In genomic region chr15:99961011-99961441, GRCh38 we compare ENCODE assay signal across 11 cellular contexts.
DNase-seq lines count a peak whose midpoint lies in the region; ATAC-seq, FAIRE-seq and TF ChIP-seq lines count a peak whose summit lies in the region.
"Had no signal": no experiment of that assay in that cellular context is flagged by ENCODE, and none has a peak within 500 bp of the region (broad histone marks: within the 10 kb centered on the region; RNA-seq: fewer than 3 reads in every experiment).

No MANE protein-coding gene starts in this region.

- peaks cover 0 to 29% (median 8%) of the 10 kb centered on the region in 7 donors for H3K9me3 Mint-ChIP-seq in CD14-positive monocyte
- H3K9me3 Mint-ChIP-seq: stimulated activated effector memory CD8-positive, alpha-beta T cell treated with anti-CD3 and anti-CD28 coated beads, Interleukin-12 subunit alpha, Interleukin-12 subunit beta, amount 100 ng/mL, for 72 hours had no signal

- intact Hi-C loops in K562 (cut with micrococcal nuclease) (no loop called here), kidney (cut with DNase I) (no loop called here), CD14-positive monocyte (cut with micrococcal nuclease) (no loop called here)

- H3K9ac ChIP-seq in K562 (ENCODE audit: insufficient read depth in 1 of 2, low read depth in 2 of 2, low read length in 2 of 2) (no peak overlapping the region), kidney (ENCODE audit: low read length in 2 of 2) (no peak overlapping the region)

- no peak for TF ChIP-seq EP300 in A549 (IDR thresholded peaks at IDR 0.05)
- no peak for TF ChIP-seq EP300 in K562 (IDR thresholded peaks at IDR 0.05; ENCODE audit: low read length)

- H3K9me1 ChIP-seq in K562 (ENCODE audit: control insufficient read depth, insufficient read depth, low read length), result no peaks in the 10 kb centered on the region

- H3K4me3 ChIP-seq in A549 (no peak overlapping the region), K562 (no peak overlapping the region), kidney (ENCODE audit: low read length in 2 of 2) (no peak overlapping the region)
- H3K4me3 ChIP-seq: SK-N-MC had no signal

- H3K4me2 ChIP-seq in A549 (no peak overlapping the region), K562 (ENCODE audit: insufficient read depth, low read length) (no peak overlapping the region)

- H3K27me3 Mint-ChIP-seq in CD14-positive monocyte (ENCODE audit: low read depth in 3 of 3), result peaks cover 0 to 8% (median 4%) of the 10 kb centered on the region in 3 donors

- no peak for FAIRE-seq in A549 (lab: Jason Lieb, UNC)
- no peak for FAIRE-seq in K562 (lab: Jason Lieb, UNC)
- no peak for FAIRE-seq in kidney (lab: Jason Lieb, UNC)
- FAIRE-seq: colon had no signal

- TF ChIP-seq CTCF in A549 (IDR thresholded peaks at IDR 0.05), result peak; percentile 9; the same call in 1 of the 3 replicates
- TF ChIP-seq CTCF in K562 (IDR thresholded peaks at IDR 0.05 in 2 of 3, conservative IDR thresholded peaks at IDR 0.05 in 1 of 3; ENCODE audit: insufficient read depth in 2 of 3, low read depth in 1 of 3, low read length in 3 of 3), result peak; percentile 13 to 42 (median 40); a peak in 3 of 6 replicates
- TF ChIP-seq CTCF in kidney (IDR thresholded peaks at IDR 0.05; ENCODE audit: borderline replicate concordance, extremely low read depth, insufficient read depth), result peak; percentile 28
- no peak for TF ChIP-seq CTCF in CD14-positive monocyte (IDR thresholded peaks at IDR 0.05)

- peak in 1 of 2 experiments; percentile 34 for DNase-seq in A549 (ENCODE audit: low read depth in 1 of 2, low spot score in 1 of 2)
- DNase-seq in HPDE6-E6E7 (ENCODE audit: extremely low spot score), result peak; percentile 56
- peak in 2 of 4 experiments; percentile 19 to 34 for DNase-seq in K562 (ENCODE audit: extremely low read depth in 1 of 4, low spot score in 3 of 4)
- no peak for DNase-seq in kidney
- DNase-seq in NCI-H345 (lab: John Stamatoyannopoulos, UW), result no peak
- DNase-seq in CD14-positive monocyte (ENCODE audit: low spot score), result no peak

- peak in 1 of 2 experiments; percentile 66; a peak in 3 of 6 replicates for ATAC-seq in A549
- peak; percentile 81 for ATAC-seq in K562
- no peak for ATAC-seq in HG03159 (IDR thresholded peaks at IDR 0.05; ENCODE audit: unreplicated experiment)
- ATAC-seq in HG02610 (IDR thresholded peaks at IDR 0.05; ENCODE audit: unreplicated experiment), result no peak
- ATAC-seq: stimulated activated effector memory CD8-positive, alpha-beta T cell treated with anti-CD3 and anti-CD28 coated beads, Interleukin-12 subunit alpha, Interleukin-12 subunit beta, amount 100 ng/mL, for 72 hours had no signal

- no peak overlapping the region for H3K4me3 Mint-ChIP-seq in CD14-positive monocyte
- H3K4me3 Mint-ChIP-seq: stimulated activated effector memory CD8-positive, alpha-beta T cell treated with anti-CD3 and anti-CD28 coated beads, Interleukin-12 subunit alpha, Interleukin-12 subunit beta, amount 100 ng/mL, for 72 hours had no signal

- H3K79me2 ChIP-seq in K562 (ENCODE audit: control insufficient read depth, insufficient read depth, low read length), result no peaks in the 10 kb centered on the region

- no peak overlapping the region for H2AFZ ChIP-seq in K562 (ENCODE audit: low read depth, low read length)

- POLR2A ChIA-PET in A549 (lab: Yijun Ruan, JAX), result no interaction called here
- POLR2A ChIA-PET in K562 (lab: Yijun Ruan, JAX), result interaction anchor here (0.8 kb wide), 1 partner anchor 21 kb away, joined by 3 read pairs; no protein-coding TSS in a partner anchor

- H3K36me3 ChIP-seq in K562 (ENCODE audit: control insufficient read depth, insufficient read depth, low read length) (no peaks in the 10 kb centered on the region), kidney (ENCODE audit: control insufficient read depth in 1 of 2, insufficient read depth in 2 of 2, low read length in 2 of 2) (no peaks in the 10 kb centered on the region)

- H3K27ac ChIP-seq in A549 (no peak overlapping the region), K562 (ENCODE audit: extremely low read depth, low read depth, low read length) (no peak overlapping the region), kidney (ENCODE audit: low read depth in 2 of 2, low read length in 2 of 2) (no peak overlapping the region)
- H3K27ac ChIP-seq: SK-N-MC had no signal

- peaks cover 0 to 3% of the 10 kb centered on the region in 2 experiments; a peak in 1 of 5 replicates for H3K27me3 ChIP-seq in K562 (ENCODE audit: control insufficient read depth in 2 of 2, insufficient read depth in 2 of 2, low read length in 2 of 2)

- 0 out of 3 replicates have a peak, but pooled peaks cover 3% of the 10 kb centered on the region for H3K9me3 ChIP-seq in A549
- no peaks in the 10 kb centered on the region for H3K9me3 ChIP-seq in K562 (replicated peaks; ENCODE audit: control insufficient read depth, insufficient read depth, low read depth, low read length)
- H3K9me3 ChIP-seq in kidney (ENCODE audit: control insufficient read depth in 1 of 2, low read length in 2 of 2), result no peaks in the 10 kb centered on the region

- TF ChIP-seq POLR2A in A549 (IDR thresholded peaks at IDR 0.05; ENCODE audit: low read length), result no peak
- TF ChIP-seq POLR2A in K562 (conservative IDR thresholded peaks at IDR 0.05), result no peak

- H3K36me3 Mint-ChIP-seq in CD14-positive monocyte, result no peaks in the 10 kb centered on the region
- H3K36me3 Mint-ChIP-seq: stimulated activated effector memory CD8-positive, alpha-beta T cell treated with anti-CD3 and anti-CD28 coated beads, Interleukin-12 subunit alpha, Interleukin-12 subunit beta, amount 100 ng/mL, for 72 hours had no signal

- H4K20me1 ChIP-seq in K562 (replicated peaks; ENCODE audit: control insufficient read depth, insufficient read depth, low read length), result no peaks in the 10 kb centered on the region

- H3K4me1 ChIP-seq in A549 (no peaks in the 10 kb centered on the region), K562 (replicated peaks in 1 of 2; ENCODE audit: control insufficient read depth in 2 of 2, insufficient read depth in 2 of 2, low read length in 2 of 2) (no peaks in the 10 kb centered on the region), kidney (ENCODE audit: control insufficient read depth in 1 of 2, insufficient read depth in 1 of 2, low read depth in 1 of 2, low read length in 2 of 2) (no peaks in the 10 kb centered on the region)

- WGBS in A549 (ENCODE audit: missing lambda C conversion rate), result 4% methylated on average over 12 of the region's 12 CpGs
- 1% methylated on average over 12 of the region's 12 CpGs for WGBS in K562 (ENCODE audit: insufficient coverage, low coverage, missing lambda C conversion rate)

- in situ Hi-C loops in K562 (cut with MboI), result no loop called here

- H3K4me1 Mint-ChIP-seq in CD14-positive monocyte, result no peaks in the 10 kb centered on the region

- no TSS peak for BruUV-seq in K562 (replicated peaks; lab: Mats Ljungman, UMichigan)

- no peak for TF ChIP-seq RAD21 in A549 (conservative IDR thresholded peaks at IDR 0.05 in 1 of 2, IDR thresholded peaks at IDR 0.05 in 1 of 2)
- TF ChIP-seq RAD21 in K562 (CRISPR knock-in tag; conservative IDR thresholded peaks at IDR 0.05 in 1 of 2, IDR thresholded peaks at IDR 0.05 in 1 of 2), result peak; percentile 30 to 44; a peak in 3 of 4 replicates

- no peak overlapping the region for H3K27ac Mint-ChIP-seq in CD14-positive monocyte
- H3K27ac Mint-ChIP-seq: stimulated activated effector memory CD8-positive, alpha-beta T cell treated with anti-CD3 and anti-CD28 coated beads, Interleukin-12 subunit alpha, Interleukin-12 subunit beta, amount 100 ng/mL, for 72 hours had no signal

- CTCF ChIA-PET in A549 (lab: Yijun Ruan, JAX), result interaction anchor here (0.8 to 1.7 kb wide), 4 partner anchors 8 to 381 kb away, joined by 3 to 4 read pairs (median 4); no protein-coding TSS in a partner anchor
- CTCF ChIA-PET in K562 (lab: Yijun Ruan, JAX; ENCODE audit: low intra/inter-chr PET ratio), result no interaction called here

TF ChIP-seq in A549, 52 proteins besides CTCF, POLR2A, EP300 and RAD21:
- TF ChIP-seq BCL3 (IDR thresholded peaks at IDR 0.05) (no peak), FOSL2 (IDR thresholded peaks at IDR 0.05) (no peak), FOSL2 (CRISPR knock-in tag; IDR thresholded peaks at IDR 0.05) (no peak), KDM5A (IDR thresholded peaks at IDR 0.05) (no peak), FOSB (CRISPR knock-in tag; IDR thresholded peaks at IDR 0.05) (no peak), HOXA7 (CRISPR knock-in tag; IDR thresholded peaks at IDR 0.05) (no peak)

TF ChIP-seq in K562, 482 proteins besides CTCF, POLR2A, EP300 and RAD21:
- TF ChIP-seq C11orf30 (IDR thresholded peaks at IDR 0.05; ENCODE audit: low read depth) (peak; percentile 46; the same call in 1 of the 2 replicates), JUND (IDR thresholded peaks at IDR 0.05; ENCODE audit: borderline replicate concordance, low read depth, low read length) (0 out of 2 replicates have a peak, but pooled peaks have one; percentile 46), JUND (tag; IDR thresholded peaks at IDR 0.05; ENCODE audit: borderline replicate concordance, low read depth, low read length) (no peak), TCF7 (IDR thresholded peaks at IDR 0.05; ENCODE audit: borderline replicate concordance) (no peak), MAFG (tag; conservative IDR thresholded peaks at IDR 0.05) (peak; percentile 16; the same call in 1 of the 2 replicates), ATF3 (IDR thresholded peaks at IDR 0.05) (0 out of 2 replicates have a peak, but pooled peaks have one; percentile 32), ATF3 (CRISPR knock-in tag; conservative IDR thresholded peaks at IDR 0.05) (no peak)
TF ChIP-seq in K562: peak in this region for 4.

Comparison
In these comparisons a context has a peak if more than half of its experiments do, and no peak if none do; other contexts are left out.
1. Of the 35 proteins assayed by ChIP-seq in both K562 and A549: peak only in K562: RAD21; only in A549: none; in both: CTCF; in neither: 33.